23 cellular contexts compared by ENCODE assay signal in genomic region chr1:55353709-55354620, GRCh38.
A peak's percentile ranks its signal among the peaks of the same experiment; 100 is the strongest.
DNase-seq lines count a peak whose midpoint lies in the region; ATAC-seq, FAIRE-seq and TF ChIP-seq lines count a peak whose summit lies in the region.
"Had no signal": no experiment of that assay in that cellular context is flagged by ENCODE, and none has a peak within 500 bp of the region (broad histone marks: within the 10 kb centered on the region; RNA-seq: fewer than 3 reads in every experiment).

No MANE protein-coding gene starts in this region.

- H3K4me1 ChIP-seq in GM23248 (ENCODE audit: insufficient read depth) (no peaks in the 10 kb centered on the region), keratinocyte (ENCODE audit: control insufficient read depth, extremely low read depth, insufficient read depth, low read length) (peaks cover 7% of the 10 kb centered on the region), BE2C (no peaks in the 10 kb centered on the region)
- H3K4me1 ChIP-seq: testis had no signal

- H3K36me3 ChIP-seq in GM23248 (ENCODE audit: low read depth) (no peaks in the 10 kb centered on the region), keratinocyte (ENCODE audit: control insufficient read depth in 2 of 2, extremely low read depth in 1 of 2, insufficient read depth in 2 of 2, low read length in 2 of 2) (no peaks in the 10 kb centered on the region), BE2C (no peaks in the 10 kb centered on the region)

- peak; percentile 85 for FAIRE-seq in keratinocyte (lab: Jason Lieb, UNC)
- FAIRE-seq: colon had no signal

- H3K27me3 ChIP-seq in GM23248 (replicated peaks; ENCODE audit: insufficient read depth) (peaks cover 12% of the 10 kb centered on the region; the same call in 1 of the 2 replicates), keratinocyte (ENCODE audit: control insufficient read depth, extremely low read depth, insufficient read depth, low read length) (no peaks in the 10 kb centered on the region), BE2C (no peaks in the 10 kb centered on the region)
- H3K27me3 ChIP-seq: testis had no signal

- TF ChIP-seq CTCF in keratinocyte (optimal IDR thresholded peaks at IDR 0.05 in 1 of 3, IDR thresholded peaks at IDR 0.05 in 1 of 3, conservative IDR thresholded peaks at IDR 0.05 in 1 of 3; ENCODE audit: extremely low read depth in 1 of 3, insufficient read depth in 2 of 3, low read length in 3 of 3) (no peak), BE2C (IDR thresholded peaks at IDR 0.05; ENCODE audit: low read depth, low read length) (no peak)

- H3K27ac ChIP-seq in GM23248 (no peak overlapping the region), keratinocyte (ENCODE audit: control insufficient read depth, insufficient read depth, low read length) (no peak overlapping the region)
- H3K27ac ChIP-seq: HL-60, SK-N-MC had no signal

- H4K20me1 ChIP-seq in GM23248 (ENCODE audit: insufficient read depth) (no peaks in the 10 kb centered on the region), keratinocyte (ENCODE audit: control insufficient read depth, extremely low read depth, insufficient read depth, low read length) (no peaks in the 10 kb centered on the region)

- H3K9me2 ChIP-seq in GM23248 (ENCODE audit: insufficient read depth) = no peaks in the 10 kb centered on the region

- no peaks in the 10 kb centered on the region for H3K9me3 ChIP-seq in GM23248 (ENCODE audit: low read depth)
- no peaks in the 10 kb centered on the region for H3K9me3 ChIP-seq in keratinocyte (ENCODE audit: control insufficient read depth, low read depth, low read length)
- H3K9me3 ChIP-seq in BE2C = no peaks in the 10 kb centered on the region
- H3K9me3 ChIP-seq: testis had no signal

- H3K4me2 ChIP-seq in GM23248 (ENCODE audit: unreplicated experiment) (no peak overlapping the region), keratinocyte (ENCODE audit: control insufficient read depth, extremely low read depth, insufficient read depth, low read depth, low read length) (peak overlapping the region; percentile 17)

- no peaks in the 10 kb centered on the region for H3K9me1 ChIP-seq in keratinocyte (ENCODE audit: control insufficient read depth, extremely low read depth, insufficient read depth, low read length)

- in situ Hi-C loops in GM23248 (cut with MboI) = no loop called here

- no peak for ATAC-seq in HG02852 (IDR thresholded peaks at IDR 0.05; ENCODE audit: unreplicated experiment)
- ATAC-seq: Panc1 had no signal

- H2AFZ ChIP-seq in GM23248 (no peak overlapping the region), keratinocyte (ENCODE audit: control insufficient read depth, low read length) (no peak overlapping the region)

- WGBS in GM23248 (ENCODE audit: low coverage in 1 of 2, low lambda C conversion rate in 2 of 2, missing lambda C conversion rate in 2 of 2), 2 experiments = 42 to 45% methylated on average over 10 of the region's 10 CpGs

- H3F3A ChIP-seq in GM23248 (ENCODE audit: insufficient read depth) = no peaks in the 10 kb centered on the region

- DNase-seq in AG08395 (ENCODE audit: low spot score) = peak; percentile 37
- peak; percentile 27 for DNase-seq in GM23248
- DNase-seq in RPMI7951 (ENCODE audit: low read depth) = peak; percentile 28
- DNase-seq in keratinocyte (ENCODE audit: low read depth, low spot score) = no peak
- DNase-seq in BE2C = no peak
- DNase-seq in iPS-NIHi11 (ENCODE audit: low spot score) = no peak
- DNase-seq in SIG-M5 (lab: John Stamatoyannopoulos, UW) = no peak
- DNase-seq: activated CD4-positive, alpha-beta T cell treated with anti-CD3 and anti-CD28 coated beads, Interleukin-2, amount 50 U/mL, for 4 hours; activated CD8-positive, alpha-beta memory T cell treated with anti-CD3 and anti-CD28 coated beads, Interleukin-2, amount 50 U/mL, for 48 hours; activated effector memory CD4-positive, alpha-beta T cell treated with Interleukin-2 at 50 U/mL for 16 hours; endodermal cell; HCEC 1CT; NCI-H187; NCI-H2227 treated with DMSO at 0.1 percent for 48 hours; nucleus accumbens; T-helper 2 cell; testis had no signal

- dilution Hi-C loops in keratinocyte (cut with MboI; ENCODE audit: extremely low pct_ligation_motif_present, low sequenced_read_pairs) = no loop called here

- H3K4me3 ChIP-seq in GM23248 = no peak overlapping the region
- H3K4me3 ChIP-seq in keratinocyte (ENCODE audit: control insufficient read depth in 2 of 3, extremely low read depth in 1 of 3, insufficient read depth in 2 of 3, low read depth in 1 of 3, low read length in 3 of 3) = no peak overlapping the region
- H3K4me3 ChIP-seq in BE2C (ENCODE audit: low read depth, low read length) = no peak overlapping the region
- H3K4me3 ChIP-seq: lung, SK-N-MC, testis had no signal

- H3K9ac ChIP-seq in GM23248 (no peak overlapping the region), keratinocyte (ENCODE audit: control insufficient read depth, extremely low read depth, insufficient read depth, low read length) (no peak overlapping the region)

- H3K79me2 ChIP-seq in GM23248 (ENCODE audit: insufficient read depth) (no peaks in the 10 kb centered on the region), keratinocyte (ENCODE audit: control insufficient read depth, insufficient read depth, low read length) (no peaks in the 10 kb centered on the region)

Comparison
In these comparisons a context has a peak if more than half of its experiments do, and no peak if none do; other contexts are left out.
1. DNase-seq: peak in AG08395 (single experiment), GM23248 (single experiment) and RPMI7951 (single experiment); none in keratinocyte (single experiment), BE2C (single experiment), iPS-NIHi11 (single experiment) and SIG-M5 (single experiment).